Comparison of ENCODE assay signal across 1 cellular context in genomic region chr10:87863102-87863943, GRCh38.
TF ChIP-seq lines count a peak whose summit lies in the region.

KLLN (minus strand) TSS chr10:87863533; CDS start chr10:87862487, 1,046 bp downstream.
PTEN (plus strand) TSS chr10:87863625; CDS start chr10:87864470, 845 bp downstream.

TF ChIP-seq in A549, 52 proteins besides CTCF, POLR2A, EP300 and RAD21 (continued from another document):
- TF ChIP-seq ELK1 (IDR thresholded peaks at IDR 0.05; ENCODE audit: low read depth, low read length) (no peak), CEBPB (IDR thresholded peaks at IDR 0.05) (peak in 1 of 2 experiments; percentile 15; a peak in 1 of 4 replicates), RCOR1 (IDR thresholded peaks at IDR 0.05; ENCODE audit: low read depth, low read length) (no peak), CBX8 (IDR thresholded peaks at IDR 0.05) (no peak)
